ENCODE assay signal across 27 cellular contexts in the genomic region with DNA sequence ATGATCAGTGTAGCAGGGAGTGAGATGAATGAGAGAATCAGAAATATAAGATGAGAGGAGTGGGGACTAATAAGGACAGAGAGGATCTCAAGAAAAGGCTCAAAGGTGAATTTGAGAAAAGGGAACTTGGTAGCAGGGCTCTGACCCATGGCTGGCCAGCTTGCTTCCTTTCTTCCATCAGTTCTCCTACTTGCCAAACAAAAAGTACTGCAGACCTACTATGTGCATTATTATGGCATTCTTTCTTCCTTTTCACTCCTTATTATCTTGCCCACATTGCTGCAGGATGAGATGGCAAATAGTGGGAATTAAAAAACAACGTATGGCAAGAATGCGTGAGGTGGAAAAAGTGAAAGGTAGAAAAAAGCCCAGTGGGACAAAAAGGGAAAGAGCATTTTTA.
"Had no signal": no experiment of that assay in that cellular context is flagged by ENCODE, and none has a peak within 500 bp of the region (broad histone marks: within the 10 kb centered on the region; RNA-seq: fewer than 3 reads in every experiment).

No MANE protein-coding gene starts in this region.

- H3K27me3 ChIP-seq: foreskin keratinocyte, hepatocyte, neural progenitor cell, pancreas, testis, tibial nerve, upper lobe of right lung, vagina had no signal

- H3K27me3 Mint-ChIP-seq: dendritic cell treated with granulocyte-macrophage colony-stimulating factor and Interleukin-4, amounts not matched to agents 40 ng/mL and 50 ng/mL, for 4 days; natural killer cell treated with Interleukin-12 subunit alpha and Interleukin-12 subunit beta and Interleukin-15 and Interleukin-18, amount 100 ng/mL, for 72 hours; progenitor cell of endocrine pancreas; stimulated activated naive B cell treated with anti-CD40 and anti-IgM and Interleukin-4, amounts not matched to agents 10 μg/mL and 1 μg/mL and 100 μg/mL, for 72 hours; stimulated activated naive CD8-positive, alpha-beta T cell treated with anti-CD3 and anti-CD28 coated beads, Interleukin-15, amount 100 ng/mL, for 72 hours had no signal

- H3K9me3 Mint-ChIP-seq: dendritic cell treated with granulocyte-macrophage colony-stimulating factor and Interleukin-4, amounts not matched to agents 40 ng/mL and 50 ng/mL, for 4 days; natural killer cell treated with Interleukin-12 subunit alpha and Interleukin-12 subunit beta and Interleukin-15 and Interleukin-18, amount 100 ng/mL, for 72 hours; neural progenitor cell; stimulated activated naive B cell treated with anti-CD40 and anti-IgM and Interleukin-4, amounts not matched to agents 10 μg/mL and 1 μg/mL and 100 μg/mL, for 72 hours; stimulated activated naive CD8-positive, alpha-beta T cell treated with anti-CD3 and anti-CD28 coated beads, Interleukin-15, amount 100 ng/mL, for 72 hours had no signal

- DNase-seq: erythroblast; foreskin keratinocyte; head of caudate nucleus; kidney; left cardiac atrium; left ventricle myocardium inferior; lower lobe of right lung; mesenchymal stem cell; midbrain; nucleus accumbens; pancreas; right cardiac atrium; stimulated activated CD4-positive, alpha-beta T cell treated with anti-CD3 and anti-CD28 coated beads, Interleukin-4, amount 100 ng/mL, for 1 hour; stimulated activated CD8-positive, alpha-beta memory T cell treated with anti-CD3 and anti-CD28 coated beads, Interleukin-4, amount 100 ng/mL, for 48 hours; stimulated activated naive B cell treated with anti-CD40 and anti-IgM and Interleukin-4, amounts not matched to agents 10 μg/mL and 1 μg/mL and 100 μg/mL, for 72 hours; stimulated activated naive CD8-positive, alpha-beta T cell treated with anti-CD3 and anti-CD28 coated beads, Interleukin-15, amount 100 ng/mL, for 72 hours; testis; upper lobe of right lung had no signal

- H3K4me3 Mint-ChIP-seq: dendritic cell treated with granulocyte-macrophage colony-stimulating factor and Interleukin-4, amounts not matched to agents 40 ng/mL and 50 ng/mL, for 4 days; natural killer cell treated with Interleukin-12 subunit alpha and Interleukin-12 subunit beta and Interleukin-15 and Interleukin-18, amount 100 ng/mL, for 72 hours; neural progenitor cell; stimulated activated naive B cell treated with anti-CD40 and anti-IgM and Interleukin-4, amounts not matched to agents 10 μg/mL and 1 μg/mL and 100 μg/mL, for 72 hours; stimulated activated naive CD8-positive, alpha-beta T cell treated with anti-CD3 and anti-CD28 coated beads, Interleukin-15, amount 100 ng/mL, for 72 hours had no signal

- H3K4me3 ChIP-seq: hepatocyte, left ventricle myocardium inferior, lower lobe of right lung, neural progenitor cell, pancreas, smooth muscle cell, testis, tibial nerve, upper lobe of right lung, vagina had no signal

- H2AFZ ChIP-seq: hepatocyte, neural progenitor cell had no signal

- H3K27ac ChIP-seq: foreskin keratinocyte, hepatocyte, left ventricle myocardium inferior, lower lobe of right lung, neural progenitor cell, pancreas, testis, tibial nerve, upper lobe of right lung, vagina had no signal

- H3K4me1 ChIP-seq: foreskin keratinocyte, left ventricle myocardium inferior, neural progenitor cell, pancreas, testis, tibial nerve, upper lobe of right lung, vagina had no signal

- ATAC-seq: foreskin keratinocyte; left cardiac atrium; lower lobe of right lung; natural killer cell treated with Interleukin-12 subunit alpha and Interleukin-12 subunit beta and Interleukin-15 and Interleukin-18, amount 100 ng/mL, for 72 hours; pancreas; right cardiac atrium; stimulated activated naive B cell treated with anti-CD40 and anti-IgM and Interleukin-4, amounts not matched to agents 10 μg/mL and 1 μg/mL and 100 μg/mL, for 72 hours; stimulated activated naive CD8-positive, alpha-beta T cell treated with anti-CD3 and anti-CD28 coated beads, Interleukin-15, amount 100 ng/mL, for 72 hours; upper lobe of right lung had no signal

- FAIRE-seq: endothelial cell of umbilical vein, kidney, pancreas had no signal

- H3K9me3 ChIP-seq: left ventricle myocardium inferior, lower lobe of right lung, pancreas, testis, tibial nerve, upper lobe of right lung, vagina had no signal

- H3K27ac Mint-ChIP-seq: dendritic cell treated with granulocyte-macrophage colony-stimulating factor and Interleukin-4, amounts not matched to agents 40 ng/mL and 50 ng/mL, for 4 days; neural progenitor cell; progenitor cell of endocrine pancreas; stimulated activated naive B cell treated with anti-CD40 and anti-IgM and Interleukin-4, amounts not matched to agents 10 μg/mL and 1 μg/mL and 100 μg/mL, for 72 hours had no signal

- H3K4me2 ChIP-seq: hepatocyte, neural progenitor cell, smooth muscle cell had no signal

- H3K9ac ChIP-seq: neural progenitor cell had no signal

- H3K4me1 Mint-ChIP-seq: neural progenitor cell had no signal
